Comparison of ENCODE assay signal across 23 cellular contexts in the genomic region with DNA sequence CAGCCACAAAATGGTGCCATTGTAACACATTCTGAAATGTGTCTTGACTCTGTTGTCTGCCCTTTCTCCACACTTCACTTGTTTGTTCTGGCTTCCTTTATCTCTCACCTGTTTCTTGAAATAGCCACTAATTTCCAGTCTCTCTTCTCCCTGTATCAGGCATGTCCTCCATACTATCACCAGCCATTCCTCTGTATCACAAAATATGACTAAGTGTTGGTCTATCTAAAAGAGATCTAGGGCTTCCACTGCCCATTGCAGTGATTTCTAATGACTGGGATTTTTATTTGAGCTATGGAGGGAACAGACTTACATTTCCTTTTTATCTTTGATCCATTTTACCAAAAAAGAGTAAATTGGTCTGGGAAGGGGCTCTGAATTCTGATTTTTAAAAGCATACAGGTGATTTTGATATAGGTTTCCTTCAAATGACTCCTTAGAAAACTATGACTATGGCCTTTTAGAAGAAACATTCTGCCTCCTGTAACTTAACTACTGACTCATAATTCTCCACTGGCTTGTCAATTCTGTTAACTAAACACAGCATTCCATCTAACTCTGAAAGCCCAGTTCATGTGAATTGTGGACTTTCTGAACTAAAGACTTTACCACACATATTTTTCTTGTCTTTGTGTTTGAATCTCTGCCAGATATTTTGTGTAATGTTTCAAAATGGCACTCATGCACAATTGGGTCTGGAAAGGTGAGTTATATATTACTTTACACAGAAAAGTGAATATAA.
DNase-seq lines count a peak whose midpoint lies in the region; ATAC-seq and TF ChIP-seq lines count a peak whose summit lies in the region.
"Had no signal": no experiment of that assay in that cellular context is flagged by ENCODE, and none has a peak within 500 bp of the region (broad histone marks: within the 10 kb centered on the region; RNA-seq: fewer than 3 reads in every experiment).

No MANE protein-coding gene starts in this region.

- TF ChIP-seq CTCF in fibroblast of mammary gland (conservative IDR thresholded peaks at IDR 0.05; ENCODE audit: control insufficient read depth, insufficient read depth, low read depth, low read length), result no peak
- no peak for TF ChIP-seq CTCF in heart left ventricle (IDR thresholded peaks at IDR 0.05)
- no peak for TF ChIP-seq CTCF in body of pancreas (IDR thresholded peaks at IDR 0.05)

- peak; percentile 37 for DNase-seq in GM03348 (ENCODE audit: low spot score)
- DNase-seq in fibroblast of mammary gland (ENCODE audit: low read depth), result peak; percentile 67
- peak; percentile 56 for DNase-seq in skeletal muscle cell (ENCODE audit: low read depth)
- no peak for DNase-seq in heart left ventricle
- DNase-seq in GM19240 (ENCODE audit: insufficient read length, low spot score), result no peak
- no peak for DNase-seq in NCI-H510A treated with DMSO at 0.1 percent for 48 hours (lab: John Stamatoyannopoulos, UW)
- DNase-seq in body of pancreas, result no peak
- DNase-seq: activated CD4-positive, alpha-beta T cell treated with anti-CD3 and anti-CD28 coated beads, Interleukin-2, amount 50 U/mL, for 4 hours; activated naive CD4-positive, alpha-beta T cell treated with Interleukin-2 at 50 U/mL for 16 hours; AML-193; MG63; NCI-H1694; NCI-H774; right lobe of liver; SIG-M5; T-helper 17 cell; WERI-Rb-1 had no signal

- H3K27me3 ChIP-seq in heart left ventricle, result no peaks in the 10 kb centered on the region
- no peaks in the 10 kb centered on the region for H3K27me3 ChIP-seq in body of pancreas
- H3K27me3 ChIP-seq: ascending aorta, MG63, neutrophil, right lobe of liver had no signal

- H3K4me3 ChIP-seq in fibroblast of mammary gland (ENCODE audit: control insufficient read depth, low read depth, low read length), result no peak overlapping the region
- no peak overlapping the region for H3K4me3 ChIP-seq in skeletal muscle cell (ENCODE audit: low read depth, low read length)
- no peak overlapping the region for H3K4me3 ChIP-seq in heart left ventricle
- no peak overlapping the region for H3K4me3 ChIP-seq in body of pancreas
- H3K4me3 ChIP-seq: ascending aorta, MG63, right lobe of liver, thoracic aorta had no signal

- ATAC-seq in SK-N-SH treated with all-trans-retinoic acid at 6 μM for 48 hours, result peak; percentile 82
- ATAC-seq in heart left ventricle, result no peak
- no peak for ATAC-seq in body of pancreas
- ATAC-seq: HepG2; right lobe of liver; stimulated activated memory B cell treated with anti-CD40 and anti-IgM and Interleukin-4, amounts not matched to agents 10 μg/mL and 1 μg/mL and 100 μg/mL, for 72 hours; T-helper 17 cell had no signal

- H3K27ac ChIP-seq in heart left ventricle (no peak overlapping the region), body of pancreas (no peak overlapping the region)
- H3K27ac ChIP-seq: ascending aorta, neutrophil, right lobe of liver, thoracic aorta, WERI-Rb-1 had no signal

- H3K4me1 ChIP-seq in heart left ventricle (no peaks in the 10 kb centered on the region), body of pancreas (no peaks in the 10 kb centered on the region)
- H3K4me1 ChIP-seq: ascending aorta, right lobe of liver had no signal

- H3K36me3 ChIP-seq in heart left ventricle (no peaks in the 10 kb centered on the region), body of pancreas (replicated peaks in 1 of 2; ENCODE audit: insufficient read depth in 1 of 2, low read depth in 2 of 2) (no peaks in the 10 kb centered on the region)
- H3K36me3 ChIP-seq: ascending aorta, MG63, neutrophil, right lobe of liver, thoracic aorta, WERI-Rb-1 had no signal

- intact Hi-C loops in heart left ventricle (cut with DNase I) (no loop called here), body of pancreas (cut with DNase I) (no loop called here)

- TF ChIP-seq POLR2A in heart left ventricle (IDR thresholded peaks at IDR 0.05) (no peak), body of pancreas (IDR thresholded peaks at IDR 0.05) (no peak)

- H3K9me3 ChIP-seq in heart left ventricle (peaks cover 0 to 5% (median 0%) of the 10 kb centered on the region in 12 donors), body of pancreas (no peaks in the 10 kb centered on the region)
- H3K9me3 ChIP-seq: ascending aorta, MG63, neutrophil, right lobe of liver, thoracic aorta had no signal

TF ChIP-seq in SK-N-SH treated with all-trans-retinoic acid at 6 μM for 48 hours, 23 proteins besides CTCF, POLR2A, EP300 and RAD21:
- TF ChIP-seq TOX (CRISPR knock-in tag; IDR thresholded peaks at IDR 0.05; ENCODE audit: borderline replicate concordance) (peak; percentile 83), ISL1 (CRISPR knock-in tag; IDR thresholded peaks at IDR 0.05) (peak; percentile 27; the same call in 1 of the 2 replicates), ZC3H10 (CRISPR knock-in tag; IDR thresholded peaks at IDR 0.05) (peak; percentile 22; the same call in 1 of the 2 replicates)
- TF ChIP-seq, protein P1, sequence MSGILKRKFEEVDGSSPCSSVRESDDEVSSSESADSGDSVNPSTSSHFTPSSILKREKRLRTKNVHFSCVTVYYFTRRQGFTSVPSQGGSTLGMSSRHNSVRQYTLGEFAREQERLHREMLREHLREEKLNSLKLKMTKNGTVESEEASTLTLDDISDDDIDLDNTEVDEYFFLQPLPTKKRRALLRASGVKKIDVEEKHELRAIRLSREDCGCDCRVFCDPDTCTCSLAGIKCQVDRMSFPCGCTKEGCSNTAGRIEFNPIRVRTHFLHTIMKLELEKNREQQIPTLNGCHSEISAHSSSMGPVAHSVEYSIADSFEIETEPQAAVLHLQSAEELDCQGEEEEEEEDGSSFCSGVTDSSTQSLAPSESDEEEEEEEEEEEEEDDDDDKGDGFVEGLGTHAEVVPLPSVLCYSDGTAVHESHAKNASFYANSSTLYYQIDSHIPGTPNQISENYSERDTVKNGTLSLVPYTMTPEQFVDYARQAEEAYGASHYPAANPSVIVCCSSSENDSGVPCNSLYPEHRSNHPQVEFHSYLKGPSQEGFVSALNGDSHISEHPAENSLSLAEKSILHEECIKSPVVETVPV (CRISPR knock-in tag; IDR thresholded peaks at IDR 0.05), result no peak
TF ChIP-seq in SK-N-SH treated with all-trans-retinoic acid at 6 μM for 48 hours: peak in this region for 3.

Comparison
In these comparisons a context has a peak if more than half of its experiments do, and no peak if none do; other contexts are left out.
1. DNase-seq: peak in GM03348 (single experiment), fibroblast of mammary gland (single experiment) and skeletal muscle cell (single experiment); none in heart left ventricle (0 of 5), GM19240 (single experiment), NCI-H510A treated with DMSO at 0.1 percent for 48 hours (single experiment) and body of pancreas (0 of 4).